In the genomic region with DNA sequence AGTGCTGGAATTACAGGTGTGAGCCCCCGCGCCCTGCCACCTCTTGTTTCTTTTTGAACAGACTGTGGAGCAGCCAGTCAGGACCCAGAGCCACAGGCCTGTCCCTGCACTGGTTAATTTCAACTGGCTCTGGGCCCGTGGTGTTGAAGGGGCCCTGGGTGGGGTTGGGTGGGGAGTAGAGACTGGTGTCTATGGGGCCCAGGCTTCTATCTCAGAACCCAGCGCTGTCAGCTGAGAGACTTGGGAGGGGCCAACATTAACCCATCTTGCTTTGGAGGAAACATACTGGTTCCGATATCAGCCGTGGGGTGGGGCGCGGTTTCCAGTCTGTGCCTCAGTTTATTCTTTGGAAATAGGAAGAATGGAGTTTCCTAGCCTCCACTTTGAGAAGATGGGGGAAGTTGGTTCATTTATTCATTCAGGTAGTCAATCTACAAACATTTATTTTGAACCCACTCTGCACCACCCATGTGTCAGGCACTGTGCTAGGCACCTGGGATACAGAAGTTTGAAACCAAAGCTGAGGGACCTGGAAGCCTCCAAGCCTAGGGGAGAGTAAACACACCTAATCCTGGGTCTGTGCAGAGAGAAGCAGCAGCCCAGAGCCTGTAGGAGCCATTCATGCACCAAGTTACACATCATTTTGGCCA, we compare ENCODE assay signal across 37 cellular contexts. TPM values are rescaled to one million over a fixed set of nuclear protein-coding genes. Genes with fewer than 3 reads are reported as not detected.
"Had no signal": no experiment of that assay in that cellular context is flagged by ENCODE, and none has a peak within 500 bp of the region (broad histone marks: within the 10 kb centered on the region; RNA-seq: fewer than 3 reads in every experiment).

No MANE protein-coding gene starts in this region.

- DNase-seq: activated effector memory CD4-positive, alpha-beta T cell treated with anti-CD3 and anti-CD28 coated beads, Interleukin-2, amount 50 U/mL, for 16 hours; activated effector memory CD4-positive, alpha-beta T cell treated with Interleukin-2 at 50 U/mL for 16 hours; activated gamma-delta T cell; activated gamma-delta T cell treated with Interleukin-2 at 50 U/mL for 16 hours; activated naive CD4-positive, alpha-beta T cell; activated naive CD4-positive, alpha-beta T cell treated with anti-CD3 and anti-CD28 coated beads for 36 hours; activated naive CD4-positive, alpha-beta T cell treated with anti-CD3 and anti-CD28 coated beads, Interleukin-2, amount 10 ng/mL, durations not matched to agents 7 days and 5 days; activated naive CD4-positive, alpha-beta T cell treated with anti-CD3 and anti-CD28 coated beads, Interleukin-2, amount 50 U/mL, for 16 hours; activated naive CD4-positive, alpha-beta T cell treated with Interleukin-2 at 50 U/mL for 16 hours; activated naive CD8-positive, alpha-beta T cell treated with anti-CD3 and anti-CD28 coated beads for 36 hours; activated naive CD8-positive, alpha-beta T cell treated with anti-CD3 and anti-CD28 coated beads, Interleukin-2, amount 10 ng/mL, durations not matched to agents 7 days and 5 days; activated naive CD8-positive, alpha-beta T cell treated with anti-CD3 and anti-CD28 coated beads, Interleukin-2, amount 50 U/mL, for 24 hours; activated T-cell treated with anti-CD3 and anti-CD28 coated beads, Interleukin-2, amount 50 U/mL, for 1 hour; activated T-cell treated with anti-CD3 and anti-CD28 coated beads, Interleukin-2, amount 50 U/mL, for 24 hours; activated T-cell treated with anti-CD3 and anti-CD28 coated beads, Interleukin-2, amount 50 U/mL, for 4 hours; activated T-cell treated with anti-CD3 and anti-CD28 coated beads, Interleukin-2, amount 50 U/mL, for 48 hours; activated T-cell treated with anti-CD3 and anti-CD28 coated beads, Interleukin-2, amount 50 U/mL, for 72 hours; adrenal gland; amniotic stem cell; amygdala; anterior cingulate cortex; aorta; body of pancreas; brain microvascular endothelial cell; caudate nucleus; central memory CD4-positive, alpha-beta T cell; cerebellar nuclear complex had no signal

- H3K4me3 ChIP-seq: adrenal gland, ascending aorta, body of pancreas, breast epithelium, cardiac muscle cell had no signal

- H3K9me3 ChIP-seq: adrenal gland, ascending aorta, body of pancreas, breast epithelium had no signal

- H3K36me3 ChIP-seq: adrenal gland, ascending aorta, brain microvascular endothelial cell, breast epithelium, cardiac muscle cell had no signal

- H3K4me1 ChIP-seq: ascending aorta, breast epithelium had no signal

- H3K27me3 ChIP-seq: adrenal gland, ascending aorta, body of pancreas, brain microvascular endothelial cell, breast epithelium, cardiac muscle cell had no signal

- H3K27ac ChIP-seq: adrenal gland, ascending aorta, body of pancreas, brain microvascular endothelial cell, breast epithelium, cardiac muscle cell had no signal

- FAIRE-seq: astrocyte, bronchial epithelial cell had no signal

- ATAC-seq: activated naive CD4-positive, alpha-beta T cell treated with anti-CD3 and anti-CD28 coated beads, Interleukin-2, amount 50 U/mL, for 72 hours; activated naive CD8-positive, alpha-beta T cell treated with anti-CD3 and anti-CD28 coated beads, Interleukin-2, amount 50 U/mL, for 24 hours; activated T-cell treated with anti-CD3 and anti-CD28 coated beads, Interleukin-2, amount 50 U/mL, for 4 hours; activated T-cell treated with anti-CD3 and anti-CD28 coated beads, Interleukin-2, amount 50 U/mL, for 72 hours; activated T-helper 17 cell treated with anti-CD3 and anti-CD28 coated beads, Interleukin-2, amount 50 U/mL, for 72 hours; body of pancreas had no signal

RNA-seq across cellular contexts. Expression of a gene that starts 15.6 kb away (rescaled TPM):
- total RNA-seq: activated naive CD4-positive, alpha-beta T cell treated with anti-CD3 and anti-CD28 coated beads for 36 hours; activated naive CD4-positive, alpha-beta T cell treated with anti-CD3 and anti-CD28 coated beads, Interleukin-2, amount 50 U/mL, for 72 hours; activated naive CD8-positive, alpha-beta T cell treated with anti-CD3 and anti-CD28 coated beads for 36 hours; activated naive CD8-positive, alpha-beta T cell treated with anti-CD3 and anti-CD28 coated beads, Interleukin-2, amount 10 ng/mL, durations not matched to agents 7 days and 5 days; activated T-cell treated with anti-CD3 and anti-CD28 coated beads, Interleukin-2, amount 50 U/mL, for 4 hours; activated T-cell treated with anti-CD3 and anti-CD28 coated beads, Interleukin-2, amount 50 U/mL, for 72 hours; activated T-helper 1 cell treated with anti-CD3 and anti-CD28 coated beads, Interleukin-12 subunit alpha, Interleukin-12 subunit beta, Interleukin-2, Interleukin-4 antibody, amounts not matched to agents 30 ng/mL and 10 ng/mL and 1 ng/mL, durations not matched to agents 14 hours and 24 hours and 36 hours; activated T-helper 17 cell treated with anti-CD3 and anti-CD28 coated beads, Interleukin-2, amount 50 U/mL, for 72 hours; activated T-helper 2 cell treated with anti-CD3 and anti-CD28 coated beads, Interferon-gamma antibody, Interleukin-2, Interleukin-4, amounts not matched to agents 10 μg/mL and 5 μg/mL and 100 μg/mL, durations not matched to agents 14 hours and 24 hours and 36 hours; astrocyte; body of pancreas; bronchial epithelial cell; cardiac muscle cell; chondrocyte had no signal
- polyA plus RNA-seq: cardiac muscle cell had no signal

RNA-seq across cellular contexts. Expression of a gene that starts 24.9 kb away (rescaled TPM):
- total RNA-seq: ascending aorta had no signal
